8 cellular contexts compared by ENCODE assay signal in the genomic region with DNA sequence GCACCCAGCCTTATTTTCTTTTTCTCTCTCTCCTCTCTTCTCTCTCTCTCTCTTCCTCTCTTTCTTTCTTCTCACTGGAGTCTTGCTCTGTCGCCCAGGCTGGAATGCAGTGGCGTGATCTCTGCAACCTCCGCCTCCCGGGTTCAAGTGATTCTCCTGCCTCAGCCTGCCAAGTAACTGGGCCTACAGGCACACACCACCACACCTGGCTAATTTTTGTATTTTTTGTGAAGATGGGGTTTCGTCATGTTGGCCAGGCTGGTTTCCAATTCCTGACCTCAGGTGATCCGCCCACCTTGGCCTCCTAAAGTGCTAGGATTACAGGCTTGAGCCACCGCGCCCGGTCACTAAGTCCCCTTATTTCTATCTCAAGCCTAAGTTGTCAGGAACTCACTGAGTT. TPM values are rescaled to one million over a fixed set of nuclear protein-coding genes. Genes with fewer than 3 reads are reported as not detected.
DNase-seq lines count a peak whose midpoint lies in the region; ATAC-seq, FAIRE-seq and TF ChIP-seq lines count a peak whose summit lies in the region.
"Not testable (repeated sequence)": the region's sequence is repeated elsewhere in the genome, so short reads cannot be mapped to it uniquely, and the experiment has no call there.
"Had no signal": no experiment of that assay in that cellular context is flagged by ENCODE, and none has a peak within 500 bp of the region (broad histone marks: within the 10 kb centered on the region; RNA-seq: fewer than 3 reads in every experiment).

No MANE protein-coding gene starts in this region.

- H3K23me2 ChIP-seq in H1 (ENCODE audit: low read depth, low read length), result not testable (repeated sequence)

- H3K27ac ChIP-seq in GM23338 (ENCODE audit: low read depth), result 0 out of 2 replicates have a peak overlapping the region, but pooled peaks have one; percentile 72
- H3K27ac ChIP-seq in PC-9, result peak overlapping the region; percentile 79
- H3K27ac ChIP-seq in brain microvascular endothelial cell, result peak overlapping the region; percentile 92
- not testable (repeated sequence) for H3K27ac ChIP-seq in H1 (ENCODE audit: low read depth, low read length)

- in situ Hi-C loops in brain microvascular endothelial cell (cut with HindIII; ENCODE audit: low pct_ligation_motif_present, low sequenced_read_pairs), result not testable (repeated sequence)

- not testable (repeated sequence) for FAIRE-seq in H1 (lab: Jason Lieb, UNC)

- not testable (repeated sequence) for H4K8ac ChIP-seq in H1 (ENCODE audit: extremely low read depth, insufficient read depth, low read length)

- not testable (repeated sequence) for H3K4ac ChIP-seq in H1 (replicated peaks; ENCODE audit: insufficient read length, low read depth, low read length)

- not testable (repeated sequence) for H3F3A ChIP-seq in GM23338 (replicated peaks; ENCODE audit: low read depth)
- peaks cover 23% of the 10 kb centered on the region; the same call in 1 of the 2 replicates for H3F3A ChIP-seq in PC-9 (ENCODE audit: insufficient read depth, low read depth)

- POLR2A ChIA-PET in PC-9 (lab: Charles Lee; ENCODE audit: unreplicated experiment) (interaction anchor here (1.2 kb wide), 1 partner anchor 11 kb away, joined by 3 read pairs; no protein-coding TSS in a partner anchor), H1 (lab: Charles Lee; ENCODE audit: partially characterized antibody) (interaction anchor here (0.6 to 1.3 kb wide), 2 partner anchors 22 to 63 kb away, joined by 3 to 4 read pairs; partner anchors contain the start of gene C6orf89)

- H4K5ac ChIP-seq in H1 (ENCODE audit: insufficient read length, low read depth, low read length), result not testable (repeated sequence)

- CTCF ChIA-PET in PC-9 (lab: Charles Lee), result interaction anchor here (0.6 kb wide), 1 partner anchor 35 kb away, joined by 13 read pairs; no protein-coding TSS in a partner anchor
- CTCF ChIA-PET in H1 (lab: Charles Lee; ENCODE audit: partially characterized antibody), result interaction anchor here (0.5 to 0.9 kb wide), 2 partner anchors 68 to 69 kb away, joined by 4 to 5 read pairs; no protein-coding TSS in a partner anchor

- not testable (repeated sequence) for H3K36me3 Mint-ChIP-seq in GM23338 (ENCODE audit: low read depth); activated CD4-positive, alpha-beta T cell treated with anti-CD3 and anti-CD28 coated beads, Interleukin-2, amount 10 ng/mL, durations not matched to agents 24 days and 14 days (ENCODE audit: low read depth); stimulated activated memory B cell treated with anti-CD40 and anti-IgM and Interleukin-4, amounts not matched to agents 10 μg/mL and 1 μg/mL and 100 μg/mL, for 72 hours

- not testable (repeated sequence) for H3K14ac ChIP-seq in H1 (ENCODE audit: insufficient read length)

- H4K20me1 ChIP-seq in GM23338 (replicated peaks; ENCODE audit: insufficient read depth); PC-9 (ENCODE audit: insufficient read depth); H1 (replicated peaks in 1 of 2; ENCODE audit: control insufficient read depth in 1 of 2, insufficient read depth in 2 of 2, low read length in 2 of 2): not testable (repeated sequence)

- not testable (repeated sequence) for H2BK20ac ChIP-seq in H1 (ENCODE audit: low read length)

- H2BK120ac ChIP-seq in H1 (replicated peaks; ENCODE audit: low read depth, low read length), result not testable (repeated sequence)

- H3K4me2 ChIP-seq in GM23338 (peak overlapping the region; percentile 50), PC-9 (peak overlapping the region; percentile 58)
- not testable (repeated sequence) for H3K4me2 ChIP-seq in H1 (ENCODE audit: insufficient read depth in 1 of 2, low read depth in 2 of 2, low read length in 2 of 2)

- H3K23ac ChIP-seq in H1 (ENCODE audit: insufficient read length), result not testable (repeated sequence)

- not testable (repeated sequence) for H3K9me3 Mint-ChIP-seq in GM23338; activated CD4-positive, alpha-beta T cell treated with anti-CD3 and anti-CD28 coated beads, Interleukin-2, amount 10 ng/mL, durations not matched to agents 24 days and 14 days; stimulated activated memory B cell treated with anti-CD40 and anti-IgM and Interleukin-4, amounts not matched to agents 10 μg/mL and 1 μg/mL and 100 μg/mL, for 72 hours

- H2AFZ ChIP-seq in GM23338 (peak overlapping the region; percentile 89), H1 (ENCODE audit: low read length) (0 out of 2 replicates have a peak overlapping the region, but pooled peaks have one; percentile 17)
- not testable (repeated sequence) for H2AFZ ChIP-seq in PC-9

- H3K27me3 ChIP-seq in GM23338 (ENCODE audit: insufficient read depth); PC-9 (ENCODE audit: insufficient read depth, low read depth); brain microvascular endothelial cell (replicated peaks); H1 (replicated peaks in 1 of 4; ENCODE audit: control insufficient read depth in 3 of 4, extremely low read depth in 1 of 4, insufficient read depth in 3 of 4, low read length in 3 of 4): not testable (repeated sequence)

- not testable (repeated sequence) for TF ChIP-seq EP300 in H1 (IDR thresholded peaks at IDR 0.05; ENCODE audit: borderline replicate concordance in 1 of 2, low read depth in 2 of 2, low read length in 2 of 2)

- DNase-seq in GM23338 (ENCODE audit: low spot score); activated CD4-positive, alpha-beta T cell treated with anti-CD3 and anti-CD28 coated beads, Interleukin-2, amount 10 ng/mL, durations not matched to agents 24 days and 14 days; brain microvascular endothelial cell; H1 (ENCODE audit: low read depth in 1 of 2, low spot score in 2 of 2): not testable (repeated sequence)
- DNase-seq in PC-9, result peak in 1 of 2 experiments; percentile 35
- peak; percentile 33 for DNase-seq in mesenteric fat pad (ENCODE audit: low spot score)

- not testable (repeated sequence) for H2BK5ac ChIP-seq in H1 (ENCODE audit: low read depth, low read length)

- H3K4me1 ChIP-seq in GM23338 (ENCODE audit: insufficient read depth) (peaks cover 25% of the 10 kb centered on the region), PC-9 (replicated peaks; ENCODE audit: insufficient read depth) (peaks cover 35% of the 10 kb centered on the region), H1 (replicated peaks in 1 of 4; ENCODE audit: control insufficient read depth in 3 of 4, insufficient read depth in 4 of 4, low read length in 3 of 4) (peaks cover 3 to 23% (median 5%) of the 10 kb centered on the region in 4 experiments)

- H3K9ac ChIP-seq in H1 (replicated peaks in 1 of 4; ENCODE audit: extremely low read depth in 1 of 4, low read depth in 3 of 4, low read length in 3 of 4), result not testable (repeated sequence)

- not testable (repeated sequence) for H3K56ac ChIP-seq in H1 (replicated peaks; ENCODE audit: insufficient read length, low read depth, low read length)

- not testable (repeated sequence) for H4K91ac ChIP-seq in H1 (replicated peaks; ENCODE audit: insufficient read length, low read length)

- ATAC-seq in GM23338; stimulated activated memory B cell treated with anti-CD40 and anti-IgM and Interleukin-4, amounts not matched to agents 10 μg/mL and 1 μg/mL and 100 μg/mL, for 72 hours: not testable (repeated sequence)

- not testable (repeated sequence) for H3K36me3 ChIP-seq in GM23338 (ENCODE audit: insufficient read depth); PC-9 (ENCODE audit: low read depth); brain microvascular endothelial cell (replicated peaks); H1 (ENCODE audit: control insufficient read depth in 2 of 4, insufficient read depth in 4 of 4, low read length in 3 of 4)

- TF ChIP-seq CTCF in GM23338 (conservative IDR thresholded peaks at IDR 0.05; ENCODE audit: low read depth in 2 of 2); PC-9 (conservative IDR thresholded peaks at IDR 0.05); brain microvascular endothelial cell (IDR thresholded peaks at IDR 0.05; ENCODE audit: low read depth, low read length, missing control alignments); H1 (IDR thresholded peaks at IDR 0.05; ENCODE audit: control extremely low read depth in 1 of 3, insufficient read depth in 1 of 3, low read depth in 1 of 3, low read length in 3 of 3): not testable (repeated sequence)

- not testable (repeated sequence) for H3K18ac ChIP-seq in H1 (ENCODE audit: extremely low read depth, low read length)

- not testable (repeated sequence) for H3K79me1 ChIP-seq in H1 (ENCODE audit: low read depth, low read length)

- H3K9me2 ChIP-seq in GM23338 (ENCODE audit: insufficient read depth); PC-9 (ENCODE audit: insufficient read depth): not testable (repeated sequence)

- H3K9me3 ChIP-seq in PC-9 (ENCODE audit: insufficient read depth, low read depth); H1 (ENCODE audit: insufficient read depth in 2 of 2, low read depth in 1 of 2, low read length in 1 of 2): not testable (repeated sequence)

- H3K4me3 Mint-ChIP-seq in GM23338; activated CD4-positive, alpha-beta T cell treated with anti-CD3 and anti-CD28 coated beads, Interleukin-2, amount 10 ng/mL, durations not matched to agents 24 days and 14 days; stimulated activated memory B cell treated with anti-CD40 and anti-IgM and Interleukin-4, amounts not matched to agents 10 μg/mL and 1 μg/mL and 100 μg/mL, for 72 hours: not testable (repeated sequence)

- H3K4me3 ChIP-seq in GM23338, result peak overlapping the region; percentile 8; the same call in 1 of the 2 replicates
- not testable (repeated sequence) for H3K4me3 ChIP-seq in PC-9; brain microvascular endothelial cell (ENCODE audit: low read depth, low read length); H1 (ENCODE audit: extremely low read depth in 1 of 4, insufficient read depth in 2 of 4, low read depth in 3 of 4, low read length in 4 of 4)

- not testable (repeated sequence) for H3K27me3 Mint-ChIP-seq in GM23338 (ENCODE audit: insufficient read depth, low read depth, poor library complexity); activated CD4-positive, alpha-beta T cell treated with anti-CD3 and anti-CD28 coated beads, Interleukin-2, amount 10 ng/mL, durations not matched to agents 24 days and 14 days; stimulated activated memory B cell treated with anti-CD40 and anti-IgM and Interleukin-4, amounts not matched to agents 10 μg/mL and 1 μg/mL and 100 μg/mL, for 72 hours

- peaks cover 23% of the 10 kb centered on the region for H3K4me1 Mint-ChIP-seq in GM23338
- peaks cover 37% of the 10 kb centered on the region for H3K4me1 Mint-ChIP-seq in activated CD4-positive, alpha-beta T cell treated with anti-CD3 and anti-CD28 coated beads, Interleukin-2, amount 10 ng/mL, durations not matched to agents 24 days and 14 days
- H3K4me1 Mint-ChIP-seq in stimulated activated memory B cell treated with anti-CD40 and anti-IgM and Interleukin-4, amounts not matched to agents 10 μg/mL and 1 μg/mL and 100 μg/mL, for 72 hours, result peaks cover 33% of the 10 kb centered on the region

- not testable (repeated sequence) for H3K27ac Mint-ChIP-seq in GM23338
- peak overlapping the region; percentile 10 for H3K27ac Mint-ChIP-seq in activated CD4-positive, alpha-beta T cell treated with anti-CD3 and anti-CD28 coated beads, Interleukin-2, amount 10 ng/mL, durations not matched to agents 24 days and 14 days
- peak overlapping the region; percentile 50 for H3K27ac Mint-ChIP-seq in stimulated activated memory B cell treated with anti-CD40 and anti-IgM and Interleukin-4, amounts not matched to agents 10 μg/mL and 1 μg/mL and 100 μg/mL, for 72 hours

- H2BK15ac ChIP-seq in H1 (ENCODE audit: low read length), result not testable (repeated sequence)

- not testable (repeated sequence) for H2AK5ac ChIP-seq in H1 (ENCODE audit: low read depth, low read length)

- WGBS in H1 (ENCODE audit: extremely low coverage in 1 of 2, insufficient coverage in 1 of 2, insufficient read length in 1 of 2, insufficient replicate concordance in 2 of 2, low coverage in 1 of 2, low lambda C conversion rate in 2 of 2, missing lambda C conversion rate in 1 of 2), 2 experiments, result 91% methylated on average over 9 of the region's 9 CpGs; no CpG with 5 or more reads in 1 of the 2 experiments

- not testable (repeated sequence) for H3K79me2 ChIP-seq in GM23338 (replicated peaks; ENCODE audit: insufficient read depth); PC-9 (ENCODE audit: low read depth); H1 (ENCODE audit: control insufficient read depth in 1 of 2, insufficient read depth in 2 of 2, low read length in 2 of 2)

- intact Hi-C loops in PC-9 (cut with micrococcal nuclease; ENCODE audit: unreplicated experiment), result loop anchor here (2.0 kb wide), 1 partner anchor 36 kb away; no protein-coding TSS in a partner anchor
- intact Hi-C loops in activated CD4-positive, alpha-beta T cell treated with anti-CD3 and anti-CD28 coated beads, Interleukin-2, amount 10 ng/mL, durations not matched to agents 24 days and 14 days (cut with micrococcal nuclease), result not testable (repeated sequence)

- not testable (repeated sequence) for H2BK12ac ChIP-seq in H1 (ENCODE audit: low read depth, low read length)

- not testable (repeated sequence) for TF ChIP-seq RAD21 in H1 (IDR thresholded peaks at IDR 0.05 in 1 of 2, conservative IDR thresholded peaks at IDR 0.05 in 1 of 2; ENCODE audit: low read depth in 2 of 2, low read length in 2 of 2)

- not testable (repeated sequence) for BruUV-seq in PC-9 (replicated peaks; lab: Mats Ljungman, UMichigan)

- not testable (repeated sequence) for TF ChIP-seq POLR2A in H1 (IDR thresholded peaks at IDR 0.05; ENCODE audit: control extremely low read depth in 1 of 2, low read depth in 2 of 2, low read length in 2 of 2)

RNA-seq across cellular contexts. Expression of gene PI16, which starts 5.5 kb away (rescaled TPM):
- not detected in 2 replicates for total RNA-seq in GM23338 (2014; rRNA removed; shearing (Covaris generic))
- polyA plus RNA-seq in GM23338 (2016; fragmentation: Nextera tagmentation; extraction: Ambion mirVana), result 0.17 and 0.50 TPM in 2 replicates
- total RNA-seq in PC-9 (2021), result 0.83 and 1.9 TPM in 2 replicates
- not detected in 2 replicates for total RNA-seq in activated CD4-positive, alpha-beta T cell treated with anti-CD3 and anti-CD28 coated beads, Interleukin-2, amount 10 ng/mL, durations not matched to agents 24 days and 14 days
- total RNA-seq in H1 (2021; fragmentation: NEBNext Ultra II Directional; extraction: Animal tissue kit (Norgen Biotek cat#: 25700)), result not detected in 2 replicates
- 0.05 and 0.06 TPM in 2 replicates for polyA plus RNA-seq in H1 (2011; rRNA removed)
- 0.12 TPM for polyA plus RNA-seq in H1 (2011; cell fraction: cytosol; rRNA removed)
- 0.27 TPM for polyA plus RNA-seq in H1 (2011; cell fraction: nucleus; rRNA removed)
- polyA plus RNA-seq in H1 (2012, experiment 1 of 2), result not detected in 4 replicates
- 0.08 TPM for polyA plus RNA-seq in H1 (2012, experiment 2 of 2)
- not detected for polyA plus RNA-seq in H1 (2013, experiment 1 of 2)
- polyA plus RNA-seq in H1 (2013, experiment 2 of 2), result not detected
- not detected in 2 replicates for polyA minus RNA-seq in H1 (2011; rRNA and poly(A)+ RNA removed)
- not detected for polyA minus RNA-seq in H1 (2011; cell fraction: cytosol; rRNA and poly(A)+ RNA removed)
- polyA minus RNA-seq in H1 (2011; cell fraction: nucleus; rRNA and poly(A)+ RNA removed), result not detected
- total RNA-seq in mesenteric fat pad, result 22.5 TPM
- total RNA-seq: A673 had no signal

RNA-seq across cellular contexts. Expression of gene MTCH1, which starts 36.9 kb away (rescaled TPM):
- total RNA-seq in GM23338 (2014; rRNA removed; shearing (Covaris generic)), result 261 and 271 TPM in 2 replicates
- polyA plus RNA-seq in GM23338 (2016; fragmentation: Nextera tagmentation; extraction: Ambion mirVana) (108 and 109 TPM in 2 replicates), H1 (2011; rRNA removed) (169 and 242 TPM in 2 replicates)
- total RNA-seq in PC-9 (2021) (236 and 241 TPM in 2 replicates), mesenteric fat pad (169 TPM)
- 119 TPM in 2 replicates for total RNA-seq in activated CD4-positive, alpha-beta T cell treated with anti-CD3 and anti-CD28 coated beads, Interleukin-2, amount 10 ng/mL, durations not matched to agents 24 days and 14 days
- total RNA-seq in H1 (2021; fragmentation: NEBNext Ultra II Directional; extraction: Animal tissue kit (Norgen Biotek cat#: 25700)), result 205 and 214 TPM in 2 replicates
- polyA plus RNA-seq in H1 (2011; cell fraction: cytosol; rRNA removed), result 194 TPM
- 214 TPM for polyA plus RNA-seq in H1 (2011; cell fraction: nucleus; rRNA removed)
- 231 to 258 TPM (median 241 TPM) in 4 replicates for polyA plus RNA-seq in H1 (2012, experiment 1 of 2)
- polyA plus RNA-seq in H1 (2012, experiment 2 of 2), result 260 TPM
- 118 TPM for polyA plus RNA-seq in H1 (2013, experiment 1 of 2)
- 119 TPM for polyA plus RNA-seq in H1 (2013, experiment 2 of 2)
- 152 and 188 TPM in 2 replicates for polyA minus RNA-seq in H1 (2011; rRNA and poly(A)+ RNA removed)
- 86.4 TPM for polyA minus RNA-seq in H1 (2011; cell fraction: cytosol; rRNA and poly(A)+ RNA removed)
- polyA minus RNA-seq in H1 (2011; cell fraction: nucleus; rRNA and poly(A)+ RNA removed), result 82.3 TPM

RNA-seq across cellular contexts. Expression of gene FGD2, which starts 56.4 kb away (rescaled TPM):
- total RNA-seq in GM23338 (2014; rRNA removed; shearing (Covaris generic)), result 0.14 and 0.35 TPM in 2 replicates
- polyA plus RNA-seq in GM23338 (2016; fragmentation: Nextera tagmentation; extraction: Ambion mirVana), result 0.13 and 0.16 TPM in 2 replicates
- 0.50 and 0.55 TPM in 2 replicates for total RNA-seq in PC-9 (2021)
- 0.57 and 0.58 TPM in 2 replicates for total RNA-seq in activated CD4-positive, alpha-beta T cell treated with anti-CD3 and anti-CD28 coated beads, Interleukin-2, amount 10 ng/mL, durations not matched to agents 24 days and 14 days
- total RNA-seq in H1 (2021; fragmentation: NEBNext Ultra II Directional; extraction: Animal tissue kit (Norgen Biotek cat#: 25700)), result 0.19 and 0.32 TPM in 2 replicates
- 0.12 and 0.24 TPM in 2 replicates for polyA plus RNA-seq in H1 (2011; rRNA removed)
- 0.18 TPM for polyA plus RNA-seq in H1 (2011; cell fraction: cytosol; rRNA removed)
- polyA plus RNA-seq in H1 (2011; cell fraction: nucleus; rRNA removed), result 0.76 TPM
- polyA plus RNA-seq in H1 (2012, experiment 1 of 2), result 0.10 to 0.13 TPM in 2 of 4 replicates, not detected in the others
- polyA plus RNA-seq in H1 (2012, experiment 2 of 2), result 0.09 TPM
- 0.24 TPM for polyA plus RNA-seq in H1 (2013, experiment 1 of 2)
- 0.22 TPM for polyA plus RNA-seq in H1 (2013, experiment 2 of 2)
- 0.06 and 0.56 TPM in 2 replicates for polyA minus RNA-seq in H1 (2011; rRNA and poly(A)+ RNA removed)
- not detected for polyA minus RNA-seq in H1 (2011; cell fraction: cytosol; rRNA and poly(A)+ RNA removed)
- polyA minus RNA-seq in H1 (2011; cell fraction: nucleus; rRNA and poly(A)+ RNA removed), result 0.70 TPM
- 32.6 TPM for total RNA-seq in mesenteric fat pad
- total RNA-seq: A673 had no signal

Comparison
In these comparisons a context has a peak if more than half of its experiments do, and no peak if none do; other contexts are left out.
1. RNA of gene FGD2, which starts 56.4 kb away (total RNA-seq): 32.6 TPM in mesenteric fat pad (single experiment); 0.57 to 0.58 TPM in activated CD4-positive, alpha-beta T cell treated with anti-CD3 and anti-CD28 coated beads, Interleukin-2, amount 10 ng/mL, durations not matched to agents 24 days and 14 days, 0.50 to 0.55 TPM in PC-9, 0.19 to 0.32 TPM in H1 and 0.14 to 0.35 TPM in GM23338; every median in the first group is over 10 times any median in the second.